In the genomic region with DNA sequence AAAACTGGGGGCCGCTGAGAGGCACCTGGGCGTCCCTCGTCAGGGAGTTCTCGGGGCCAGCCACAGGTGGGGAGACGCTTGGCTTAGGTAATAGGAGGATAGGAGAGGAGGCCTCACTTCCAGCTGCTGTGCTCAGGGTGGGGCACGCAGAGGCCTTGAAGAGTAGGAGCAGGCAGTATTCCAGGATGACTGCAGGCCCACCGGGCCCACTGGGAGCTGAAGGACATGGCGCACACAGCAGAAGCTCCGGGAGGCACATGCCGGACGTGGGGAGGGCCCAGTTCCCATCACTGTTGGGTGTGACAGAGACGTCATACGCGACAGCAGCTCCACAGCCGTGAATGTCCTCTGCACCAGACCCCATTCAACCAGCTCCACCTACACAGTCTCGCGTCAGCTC, we compare ENCODE assay signal across 22 cellular contexts. TPM values are rescaled to one million over a fixed set of nuclear protein-coding genes. Genes with fewer than 3 reads are reported as not detected.
DNase-seq lines count a peak whose midpoint lies in the region; ATAC-seq, FAIRE-seq and TF ChIP-seq lines count a peak whose summit lies in the region.
"Had no signal": no experiment of that assay in that cellular context is flagged by ENCODE, and none has a peak within 500 bp of the region (broad histone marks: within the 10 kb centered on the region; RNA-seq: fewer than 3 reads in every experiment).

No MANE protein-coding gene starts in this region.

- BruUV-seq in Calu3 (replicated peaks; lab: Mats Ljungman, UMichigan), result no TSS peak

- no peak overlapping the region for H2BK5ac ChIP-seq in mesenchymal stem cell (ENCODE audit: low read depth, low read length, poor library complexity, severe bottlenecking)

- no peak overlapping the region for H3K4me3 ChIP-seq in A549
- H3K4me3 ChIP-seq in mesenchymal stem cell (ENCODE audit: insufficient read depth in 1 of 2, low read depth in 1 of 2, low read length in 2 of 2), result no peak overlapping the region
- H3K4me3 ChIP-seq: Peyer's patch had no signal

- H3K9ac ChIP-seq in mesenchymal stem cell (ENCODE audit: low read length), result no peak overlapping the region
- H3K9ac ChIP-seq: KMS-11 had no signal

- H3K36me3 Mint-ChIP-seq in Calu3 (ENCODE audit: insufficient read depth, unreplicated experiment), result peaks cover 35% of the 10 kb centered on the region
- H3K36me3 Mint-ChIP-seq in WTC11, result peaks cover 4% of the 10 kb centered on the region

- no peak for TF ChIP-seq POLR2A in A549 (IDR thresholded peaks at IDR 0.05; ENCODE audit: low read length)

- H3K27me3 ChIP-seq in mesenchymal stem cell (ENCODE audit: control insufficient read depth in 1 of 2, insufficient read depth in 1 of 2, low read length in 2 of 2), result no peaks in the 10 kb centered on the region
- H3K27me3 ChIP-seq: BE2C, Peyer's patch had no signal

- H3K9me3 Mint-ChIP-seq in Calu3 (ENCODE audit: low read depth, unreplicated experiment), result no peaks in the 10 kb centered on the region
- H3K9me3 Mint-ChIP-seq in WTC11, result peaks cover 6% of the 10 kb centered on the region
- H3K9me3 Mint-ChIP-seq: CD4-positive, alpha-beta T cell had no signal

- FAIRE-seq in A549 (lab: Jason Lieb, UNC), result no peak
- FAIRE-seq: A204.1, GM12891 had no signal

- no peak for DNase-seq in A549 (ENCODE audit: low read depth in 1 of 2, low spot score in 1 of 2)
- no peak for DNase-seq in Calu3
- no peak for DNase-seq in WTC11 (ENCODE audit: low spot score)
- DNase-seq in mesenchymal stem cell, result no peak
- no peak for DNase-seq in activated naive CD4-positive, alpha-beta T cell (lab: John Stamatoyannopoulos, UW)
- no peak for DNase-seq in HEK293T (ENCODE audit: extremely low spot score)
- no peak for DNase-seq in KG1 (lab: John Stamatoyannopoulos, UW)
- DNase-seq: BE2C; CD4-positive, alpha-beta T cell; DMS153; NCI-H1105; NCI-H146; NCI-H2029; NCI-H2227 treated with DMSO at 0.1 percent for 48 hours; NCI-H510A; NCI-H748 treated with DMSO at 0.1 percent for 48 hours; Peyer's patch had no signal

- H3K27ac ChIP-seq in A549 (peak overlapping the region; percentile 79 to 96; a peak in 5 of 6 replicates), mesenchymal stem cell (ENCODE audit: low read length, poor library complexity, severe bottlenecking) (no peak overlapping the region)
- H3K27ac ChIP-seq: HL-60, KMS-11 had no signal

- intact Hi-C loops in Calu3 (cut with micrococcal nuclease; ENCODE audit: unreplicated experiment), result no loop called here

- H3K9me3 ChIP-seq in A549 (no peaks in the 10 kb centered on the region; the same call in 2 of the 3 replicates), mesenchymal stem cell (ENCODE audit: control insufficient read depth, low read length) (no peaks in the 10 kb centered on the region)
- H3K9me3 ChIP-seq: Peyer's patch had no signal

- no peak overlapping the region for H3K23ac ChIP-seq in mesenchymal stem cell (ENCODE audit: low read length in 2 of 2)

- peak overlapping the region; percentile 70 for H3K27ac Mint-ChIP-seq in Calu3 (ENCODE audit: unreplicated experiment)
- peak overlapping the region; percentile 22; the same call in 1 of the 2 replicates for H3K27ac Mint-ChIP-seq in WTC11
- H3K27ac Mint-ChIP-seq: CD4-positive, alpha-beta T cell had no signal

- no peak overlapping the region for H2AK5ac ChIP-seq in mesenchymal stem cell (ENCODE audit: low read length, severe bottlenecking)

- TF ChIP-seq CTCF in A549 (IDR thresholded peaks at IDR 0.05) (no peak), Calu3 (IDR thresholded peaks at IDR 0.05; ENCODE audit: unreplicated experiment) (no peak), WTC11 (IDR thresholded peaks at IDR 0.05) (no peak)

- H4K8ac ChIP-seq in mesenchymal stem cell (ENCODE audit: low read length), result no peak overlapping the region

- no peaks in the 10 kb centered on the region for H3K79me1 ChIP-seq in mesenchymal stem cell (replicated peaks; ENCODE audit: low read length, poor library complexity, severe bottlenecking)

- no peak overlapping the region for H2AFZ ChIP-seq in mesenchymal stem cell (ENCODE audit: low read depth, low read length)

- no peak overlapping the region for H2BK120ac ChIP-seq in mesenchymal stem cell (ENCODE audit: low read depth, low read length)

- no peak for ATAC-seq in A549
- ATAC-seq in WTC11, result no peak
- no peak for ATAC-seq in GM19035 (IDR thresholded peaks at IDR 0.05; ENCODE audit: unreplicated experiment)

- no peak overlapping the region for H3K4me3 Mint-ChIP-seq in Calu3 (ENCODE audit: low read depth, unreplicated experiment)
- H3K4me3 Mint-ChIP-seq in WTC11, result no peak overlapping the region
- H3K4me3 Mint-ChIP-seq: CD4-positive, alpha-beta T cell had no signal

- TF ChIP-seq EP300 in A549 (IDR thresholded peaks at IDR 0.05), result no peak

- H3K14ac ChIP-seq in mesenchymal stem cell (ENCODE audit: low read length in 2 of 2), result peak overlapping the region in 1 of 2 experiments; percentile 78

- CTCF ChIA-PET in A549 (lab: Yijun Ruan, JAX) (interaction anchor here (1.5 to 2.8 kb wide), 2 partner anchors 22 to 220 kb away, joined by 4 to 11 read pairs; a partner anchor contains a TSS), Calu3 (lab: Charles Lee) (no interaction called here), WTC11 (lab: Charles Lee) (interaction anchor here (0.9 kb wide), 1 partner anchor 9 kb away, joined by 3 read pairs; no protein-coding TSS in a partner anchor), HEK293T (lab: Yijun Ruan, JAX) (no interaction called here)

- peak overlapping the region; percentile 80 for H4K91ac ChIP-seq in mesenchymal stem cell (ENCODE audit: low read length)

- peak overlapping the region in 1 of 2 experiments; percentile 79 for H3K18ac ChIP-seq in mesenchymal stem cell (ENCODE audit: low read depth in 1 of 2, low read length in 2 of 2)

- peak overlapping the region; percentile 9 to 94 for H2BK12ac ChIP-seq in mesenchymal stem cell (ENCODE audit: low read length in 2 of 2)

- no peak for TF ChIP-seq RAD21 in A549 (conservative IDR thresholded peaks at IDR 0.05 in 1 of 2, IDR thresholded peaks at IDR 0.05 in 1 of 2)

- 96% methylated on average over 17 of the region's 17 CpGs for WGBS in A549 (ENCODE audit: missing lambda C conversion rate)
- WGBS in mesenchymal stem cell, result 96% methylated on average over 15 of the region's 17 CpGs

- H3K4me2 ChIP-seq in A549, result no peak overlapping the region; the same call in 2 of the 3 replicates
- no peak overlapping the region for H3K4me2 ChIP-seq in mesenchymal stem cell (ENCODE audit: low read length, poor library complexity, severe bottlenecking)
- H3K4me2 ChIP-seq: KMS-11 had no signal

- peak overlapping the region; percentile 1 for H2BK15ac ChIP-seq in mesenchymal stem cell (ENCODE audit: low read depth, poor library complexity, severe bottlenecking)

- peaks cover 0 to 3% of the 10 kb centered on the region in 2 experiments for H3K36me3 ChIP-seq in mesenchymal stem cell (ENCODE audit: control insufficient read depth in 1 of 2, insufficient read depth in 2 of 2, low read depth in 1 of 2, low read length in 2 of 2)
- H3K36me3 ChIP-seq: BE2C, Peyer's patch had no signal

- H3K4ac ChIP-seq in mesenchymal stem cell (ENCODE audit: low read depth in 1 of 2, low read length in 2 of 2), result peak overlapping the region in 1 of 2 experiments; percentile 71

- H3K27me3 Mint-ChIP-seq in Calu3 (ENCODE audit: unreplicated experiment) (no peaks in the 10 kb centered on the region), WTC11 (ENCODE audit: low read depth) (no peaks in the 10 kb centered on the region; the same call in 1 of the 2 replicates)
- H3K27me3 Mint-ChIP-seq: CD4-positive, alpha-beta T cell had no signal

- H3K4me1 ChIP-seq in A549 (peaks cover 56% of the 10 kb centered on the region), mesenchymal stem cell (ENCODE audit: control insufficient read depth, insufficient read depth, low read depth, low read length) (peaks cover 50% of the 10 kb centered on the region)
- H3K4me1 ChIP-seq: BE2C had no signal

- POLR2A ChIA-PET in A549 (lab: Yijun Ruan, JAX), result interaction anchor here (3.4 kb wide), 1 partner anchor 22 kb away, joined by 16 read pairs; a partner anchor contains a TSS
- POLR2A ChIA-PET in WTC11 (lab: Charles Lee), result no interaction called here
- POLR2A ChIA-PET in HEK293T (lab: Yijun Ruan, JAX), result no interaction called here

- H3K4me1 Mint-ChIP-seq in Calu3 (ENCODE audit: low read depth, unreplicated experiment) (peaks cover 50% of the 10 kb centered on the region), WTC11 (peaks cover 7% of the 10 kb centered on the region)

TF ChIP-seq in A549, 52 proteins besides CTCF, POLR2A, EP300 and RAD21 (continues in another document):
- TF ChIP-seq, protein P1, sequence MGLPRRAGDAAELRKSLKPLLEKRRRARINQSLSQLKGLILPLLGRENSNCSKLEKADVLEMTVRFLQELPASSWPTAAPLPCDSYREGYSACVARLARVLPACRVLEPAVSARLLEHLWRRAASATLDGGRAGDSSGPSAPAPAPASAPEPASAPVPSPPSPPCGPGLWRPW (IDR thresholded peaks at IDR 0.05), result no peak
- no peak for TF ChIP-seq NR3C1 (IDR thresholded peaks at IDR 0.05)
- no peak for TF ChIP-seq ZNF302 (CRISPR knock-in tag; IDR thresholded peaks at IDR 0.05)
- no peak for TF ChIP-seq ESRRA (IDR thresholded peaks at IDR 0.05; ENCODE audit: borderline replicate concordance, low read length)

TF ChIP-seq in WTC11, 78 proteins besides CTCF, POLR2A, EP300 and RAD21:
- TF ChIP-seq MYBL2 (CRISPR knock-in tag; IDR thresholded peaks at IDR 0.05) (no peak), GABPB1 (CRISPR knock-in tag; IDR thresholded peaks at IDR 0.05) (no peak), NFE2L1 (CRISPR knock-in tag; IDR thresholded peaks at IDR 0.05) (no peak), ZNF416 (CRISPR knock-in tag; IDR thresholded peaks at IDR 0.05) (no peak), ZNF396 (CRISPR knock-in tag; IDR thresholded peaks at IDR 0.05; ENCODE audit: borderline replicate concordance) (no peak), ZNF138 (CRISPR knock-in tag; conservative IDR thresholded peaks at IDR 0.05) (no peak), ZNF423 (CRISPR knock-in tag; IDR thresholded peaks at IDR 0.05) (no peak)

TF ChIP-seq in HEK293T, 16 proteins besides CTCF, POLR2A, EP300 and RAD21 (continues in another document):
- TF ChIP-seq NFRKB (IDR thresholded peaks at IDR 0.05), result no peak
- TF ChIP-seq ZNF384 (IDR thresholded peaks at IDR 0.05), result no peak
- TF ChIP-seq ARNT (IDR thresholded peaks at IDR 0.05), result no peak
- TF ChIP-seq L3MBTL2 (conservative IDR thresholded peaks at IDR 0.05), result no peak
- no peak for TF ChIP-seq FOXK2 (IDR thresholded peaks at IDR 0.05)
- no peak for TF ChIP-seq FOXM1 (IDR thresholded peaks at IDR 0.05; ENCODE audit: borderline replicate concordance)
- no peak for TF ChIP-seq FOXA1 (IDR thresholded peaks at IDR 0.05)
- no peak for TF ChIP-seq TARDBP (IDR thresholded peaks at IDR 0.05)

RNA-seq across cellular contexts. Expression of a gene that starts 22.0 kb away (rescaled TPM):
- polyA plus RNA-seq in A549 (2011; rRNA removed) (11.3 and 12.8 TPM in 2 replicates), A549 (2017; fragmentation: RNase III; extraction: RNeasy Plus Mini Kit Qiagen cat#74134 plus additional on column Dnase treatment) (14.2 to 16.3 TPM (median 14.9 TPM) in 3 replicates)
- polyA plus RNA-seq in A549 (2012; cell fraction: cytosol; rRNA removed), result 7.4 and 8.4 TPM in 2 replicates
- polyA plus RNA-seq in A549 (2012; cell fraction: nucleus; rRNA removed), result 8.7 and 12.6 TPM in 2 replicates
- 34.7 and 41.5 TPM in 2 replicates for polyA minus RNA-seq in A549 (2011; rRNA and poly(A)+ RNA removed)
- total RNA-seq in Calu3 (2022) (4.5 and 6.4 TPM in 2 replicates), WTC11 (2021) (114 to 131 TPM (median 129 TPM) in 3 replicates)
- 23.5 TPM for polyA plus RNA-seq in mesenchymal stem cell (2013, experiment 1 of 2)
- polyA plus RNA-seq in mesenchymal stem cell (2013, experiment 2 of 2), result 22.9 TPM

Comparison
In these comparisons a context has a peak if more than half of its experiments do, and no peak if none do; other contexts are left out.
1. RNA of a gene that starts 22.0 kb away (total RNA-seq): 114 to 131 TPM in WTC11; 4.5 to 6.4 TPM in Calu3; every median in the first group is over 10 times any median in the second.
2. CTCF ChIA-PET loops: an anchor here in A549 (1.5 to 2.8 kb wide) and WTC11 (0.9 kb wide); none called in Calu3 and HEK293T.